In the genomic region with DNA sequence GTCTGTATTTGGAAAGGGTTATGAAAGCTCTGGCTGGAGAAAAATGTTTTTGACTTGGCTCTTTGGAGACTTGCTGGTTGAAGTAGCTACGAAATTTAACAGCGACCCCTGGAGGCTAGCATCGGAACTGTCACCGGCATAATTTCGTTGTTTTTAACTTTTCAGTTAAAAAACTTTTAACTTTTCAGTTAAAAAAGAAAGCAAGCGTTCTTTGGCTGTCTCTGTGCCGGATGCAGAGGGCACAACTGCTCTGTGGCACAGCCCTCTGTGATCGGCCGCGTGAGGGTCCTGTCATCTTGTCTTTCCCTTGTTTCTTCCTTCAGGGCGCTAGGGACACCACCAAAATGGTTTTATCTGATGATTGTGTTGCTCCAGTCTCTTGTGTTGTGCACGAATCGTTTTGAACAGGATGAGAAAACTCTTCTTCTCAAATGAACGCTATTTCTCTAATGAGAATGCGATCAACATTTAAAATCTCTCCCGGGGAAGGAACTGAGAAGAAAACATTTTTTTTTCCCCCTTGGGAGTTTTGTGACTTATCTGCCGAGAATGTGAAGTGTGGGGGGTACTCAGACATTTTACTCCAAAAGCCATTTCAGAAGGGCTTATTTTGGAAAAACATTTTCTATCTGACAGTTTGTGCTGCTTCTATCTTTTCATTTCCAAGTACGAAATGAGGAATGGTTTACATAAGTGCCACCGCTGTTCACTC, we compare ENCODE assay signal across 8 cellular contexts. TPM values are rescaled to one million over a fixed set of nuclear protein-coding genes. Genes with fewer than 3 reads are reported as not detected.
A peak's percentile ranks its signal among the peaks of the same experiment; 100 is the strongest.
DNase-seq lines count a peak whose midpoint lies in the region; ATAC-seq, FAIRE-seq and TF ChIP-seq lines count a peak whose summit lies in the region.

No MANE protein-coding gene starts in this region.

- POLR2A ChIA-PET in T-cell (lab: Charles Lee): interaction anchor here in 1 of 2 donors (0.7 kb wide), 1 partner anchor 978 kb away, joined by 3 read pairs; no protein-coding TSS in a partner anchor

- H3K27ac Mint-ChIP-seq in Calu3 (ENCODE audit: unreplicated experiment) (no peak overlapping the region), T-cell (no peak overlapping the region)

- H3K4me3 Mint-ChIP-seq in Calu3 (ENCODE audit: low read depth, unreplicated experiment): no peak overlapping the region
- peak overlapping the region in 2 of 3 donors; percentile 30 to 41 for H3K4me3 Mint-ChIP-seq in T-cell

- H3K4me3 ChIP-seq in kidney epithelial cell (ENCODE audit: low read depth, low read length): peak overlapping the region; percentile 18

- no TSS peak for BruUV-seq in Calu3 (replicated peaks; lab: Mats Ljungman, UMichigan)

- ATAC-seq in T-cell (replicated peaks in 1 of 4): no peak
- ATAC-seq in HG02973 (IDR thresholded peaks at IDR 0.05; ENCODE audit: unreplicated experiment): no peak

- DNase-seq in Calu3 (peak; percentile 47), HTR-8/SVneo (ENCODE audit: insufficient read length, low spot score) (peak; percentile 45), T-cell (peak in 29 of 34 experiments; percentile 0 to 49 (median 23)), brain pericyte (ENCODE audit: low read depth, low spot score) (peak; percentile 31), kidney epithelial cell (ENCODE audit: low read depth) (no peak), mucosa of gallbladder (ENCODE audit: low spot score) (no peak)
- peak; percentile 26 to 51 for DNase-seq in stimulated activated CD4-positive, alpha-beta T cell treated with anti-CD3 and anti-CD28 coated beads, Interleukin-4, amount 100 ng/mL, for 48 hours (ENCODE audit: low read depth in 2 of 2)

- H3K36me3 ChIP-seq in kidney epithelial cell (ENCODE audit: control insufficient read depth, insufficient read depth, low read length): no peaks in the 10 kb centered on the region

- H3K36me3 Mint-ChIP-seq in Calu3 (ENCODE audit: insufficient read depth, unreplicated experiment): no peaks in the 10 kb centered on the region
- H3K36me3 Mint-ChIP-seq in T-cell: no peaks in the 10 kb centered on the region

- H3K4me1 Mint-ChIP-seq in Calu3 (ENCODE audit: low read depth, unreplicated experiment): peaks cover 8% of the 10 kb centered on the region
- H3K4me1 Mint-ChIP-seq in T-cell: peaks cover 5 to 9% (median 6%) of the 10 kb centered on the region in 3 donors

- no peak for FAIRE-seq in HTR-8/SVneo (lab: Jason Lieb, UNC)

- CTCF ChIA-PET in Calu3 (lab: Charles Lee) (interaction anchor here (0.8 kb wide), 1 partner anchor 97 kb away, joined by 7 read pairs; no protein-coding TSS in a partner anchor), T-cell (lab: Charles Lee) (interaction anchor here (0.8 to 1.8 kb wide), 7 partner anchors 11 to 97 kb away, joined by 3 to 14 read pairs (median 3); no protein-coding TSS in a partner anchor)

- H3K9me3 Mint-ChIP-seq in Calu3 (ENCODE audit: low read depth, unreplicated experiment): no peaks in the 10 kb centered on the region
- peaks cover 0 to 2% (median 0%) of the 10 kb centered on the region in 3 donors for H3K9me3 Mint-ChIP-seq in T-cell

- H3K27me3 Mint-ChIP-seq in Calu3 (ENCODE audit: unreplicated experiment): peaks cover 74% of the 10 kb centered on the region
- H3K27me3 Mint-ChIP-seq in T-cell: peaks cover 20 to 41% of the 10 kb centered on the region in 2 donors

- H3K27me3 ChIP-seq in kidney epithelial cell (ENCODE audit: control insufficient read depth, insufficient read depth, low read length): no peaks in the 10 kb centered on the region

- TF ChIP-seq CTCF in Calu3 (IDR thresholded peaks at IDR 0.05; ENCODE audit: unreplicated experiment) (peak; percentile 92), kidney epithelial cell (IDR thresholded peaks at IDR 0.05; ENCODE audit: insufficient read depth, low read length, poor library complexity, severe bottlenecking) (peak; percentile 87)

- intact Hi-C loops in Calu3 (cut with micrococcal nuclease; ENCODE audit: unreplicated experiment): loop anchor here (1.0 to 2.0 kb wide), 2 partner anchors 59 to 97 kb away; no protein-coding TSS in a partner anchor

RNA-seq across cellular contexts. Expression of a gene that starts 57.1 kb away (rescaled TPM):
- total RNA-seq in Calu3 (2022) (not detected in 2 replicates), T-cell (not detected), kidney epithelial cell (not detected in 2 replicates), mucosa of gallbladder (1.1 TPM)

Comparison
In these comparisons a context has a peak if more than half of its experiments do, and no peak if none do; other contexts are left out.
1. DNase-seq: peak in Calu3 (single experiment), HTR-8/SVneo (single experiment), T-cell (29 of 34), brain pericyte (single experiment) and stimulated activated CD4-positive, alpha-beta T cell treated with anti-CD3 and anti-CD28 coated beads, Interleukin-4, amount 100 ng/mL, for 48 hours (2 of 2); none in kidney epithelial cell (single experiment) and mucosa of gallbladder (single experiment).